ENCODE assay signal across 17 cellular contexts in genomic region chr10:49612513-49613159, GRCh38. TPM values are rescaled to one million over a fixed set of nuclear protein-coding genes. Genes with fewer than 3 reads are reported as not detected.
A peak's percentile ranks its signal among the peaks of the same experiment; 100 is the strongest.
DNase-seq lines count a peak whose midpoint lies in the region; ATAC-seq and TF ChIP-seq lines count a peak whose summit lies in the region.
"Had no signal": no experiment of that assay in that cellular context is flagged by ENCODE, and none has a peak within 500 bp of the region (broad histone marks: within the 10 kb centered on the region; RNA-seq: fewer than 3 reads in every experiment).

No MANE protein-coding gene starts in this region.

- in situ Hi-C loops in transverse colon (cut with MboI; ENCODE audit: low pct_ligation_motif_present in 1 of 4, low pct_unique_long_range_greater_than_20kb in 1 of 4, low sequenced_read_pairs in 3 of 4), result no loop called here

- WGBS in transverse colon (ENCODE audit: low coverage in 1 of 2), 2 donors, result 27% methylated on average over 28 of the region's 29 CpGs; no CpG with 5 or more reads in 1 of the 2 donors

- H3K4me1 ChIP-seq in transverse colon, result peaks cover 0 to 19% (median 9%) of the 10 kb centered on the region in 4 donors

- no peak for TF ChIP-seq POLR2A in transverse colon (IDR thresholded peaks at IDR 0.05)

- no peaks in the 10 kb centered on the region for H3K36me3 ChIP-seq in transverse colon
- H3K36me3 ChIP-seq: ascending aorta, right lobe of liver, upper lobe of left lung had no signal

- intact Hi-C loops in transverse colon (cut with DNase I; ENCODE audit: low total_unique reads), result loop anchor here (10.0 kb wide), 1 partner anchor 1348 kb away; no protein-coding TSS in a partner anchor

- no peak for TF ChIP-seq EP300 in transverse colon (IDR thresholded peaks at IDR 0.05; ENCODE audit: low read depth)

- no peak for TF ChIP-seq CTCF in transverse colon (IDR thresholded peaks at IDR 0.05)

- peaks cover 99% of the 10 kb centered on the region for H3K27me3 ChIP-seq in transverse colon

- peak; percentile 43 for DNase-seq in stimulated activated CD4-positive, alpha-beta T cell treated with anti-CD3 and anti-CD28 coated beads, Interleukin-15, amount 100 ng/mL, for 24 hours
- DNase-seq in stimulated activated CD4-positive, alpha-beta T cell treated with anti-CD3 and anti-CD28 coated beads, Interleukin-4, amount 100 ng/mL, for 24 hours, result no peak
- DNase-seq in RPMI8226, result peak; percentile 7
- DNase-seq in COR-L47 (lab: John Stamatoyannopoulos, UW), result no peak
- no peak for DNase-seq in transverse colon
- DNase-seq: HFFc6, hippocampal formation, Karpas-422, NCI-H446 treated with DMSO at 0.1 percent for 48 hours, upper lobe of left lung had no signal

- H3K27ac ChIP-seq in transverse colon, result no peak overlapping the region
- H3K27ac ChIP-seq: ascending aorta, C4-2B, right lobe of liver, upper lobe of left lung had no signal

- H3K9me3 ChIP-seq in iPS-18c (ENCODE audit: control insufficient read depth, insufficient read depth, low read length) (peaks cover 4% of the 10 kb centered on the region), transverse colon (no peaks in the 10 kb centered on the region)
- H3K9me3 ChIP-seq: ascending aorta, right lobe of liver, upper lobe of left lung had no signal

- H3K4me3 ChIP-seq in iPS-18c (ENCODE audit: insufficient read depth, low read depth, low read length), result peak overlapping the region; percentile 40; the same call in 1 of the 2 replicates
- no peak overlapping the region for H3K4me3 ChIP-seq in transverse colon
- H3K4me3 ChIP-seq: ascending aorta, right lobe of liver, upper lobe of left lung had no signal

- ATAC-seq in GM19467 (IDR thresholded peaks at IDR 0.05; ENCODE audit: unreplicated experiment) (no peak), GM21423 (IDR thresholded peaks at IDR 0.05; ENCODE audit: unreplicated experiment) (no peak)
- ATAC-seq: right lobe of liver had no signal

RNA-seq across cellular contexts. Expression of gene CHAT, which starts 1.2 kb away (rescaled TPM):
- 1 to 10 TPM in 2 of 4 donors, not detected in 2; 1.1 to 3.8 TPM for total RNA-seq in transverse colon
- total RNA-seq: ascending aorta, HFFc6, mononuclear cell, right lobe of liver, upper lobe of left lung had no signal

RNA-seq across cellular contexts. Expression of gene SLC18A3, which starts 2.5 kb away (rescaled TPM):
- 1 to 10 TPM in 1 of 4 donors, under 1 TPM in 1, not detected in 2; 0.27 to 1.5 TPM for total RNA-seq in transverse colon
- total RNA-seq: ascending aorta, HFFc6, right lobe of liver, upper lobe of left lung had no signal

Comparison
In these comparisons a context has a peak if more than half of its experiments do, and no peak if none do; other contexts are left out.
1. DNase-seq: peak in stimulated activated CD4-positive, alpha-beta T cell treated with anti-CD3 and anti-CD28 coated beads, Interleukin-15, amount 100 ng/mL, for 24 hours (single experiment) and RPMI8226 (single experiment); none in stimulated activated CD4-positive, alpha-beta T cell treated with anti-CD3 and anti-CD28 coated beads, Interleukin-4, amount 100 ng/mL, for 24 hours (single experiment), COR-L47 (single experiment) and transverse colon (single experiment).